ENCODE assay signal across 19 cellular contexts in genomic region chr13:35468195-35468594, GRCh38. TPM values are rescaled to one million over a fixed set of nuclear protein-coding genes. Genes with fewer than 3 reads are reported as not detected.
A peak's percentile ranks its signal among the peaks of the same experiment; 100 is the strongest.
DNase-seq lines count a peak whose midpoint lies in the region; ATAC-seq and TF ChIP-seq lines count a peak whose summit lies in the region.
"Had no signal": no experiment of that assay in that cellular context is flagged by ENCODE, and none has a peak within 500 bp of the region (broad histone marks: within the 10 kb centered on the region; RNA-seq: fewer than 3 reads in every experiment).

No MANE protein-coding gene starts in this region.

- no peak overlapping the region for H3K4me3 ChIP-seq in osteoblast (ENCODE audit: insufficient read depth, low read length)

- CTCF ChIA-PET in WTC11 (lab: Charles Lee) = no interaction called here

- DNase-seq in EL (peak; percentile 76), fibroblast of gingiva (ENCODE audit: low read depth) (peak; percentile 21), osteoblast (ENCODE audit: insufficient read length, low spot score, missing footprints) (peak; percentile 65), posterior cingulate gyrus (no peak), WTC11 (ENCODE audit: low spot score) (no peak)
- no peak for DNase-seq in activated CD4-positive, alpha-beta T cell treated with anti-CD3 and anti-CD28 coated beads for 48 hours
- DNase-seq: Calu3; CD4-positive, alpha-beta T cell; DMS79; KG1; NCI-H1048; NCI-H345; NCI-H69; PC-3 had no signal

- no peaks in the 10 kb centered on the region for H3K9me3 ChIP-seq in osteoblast (ENCODE audit: low read depth, low read length)

- no peak overlapping the region for H3K4me2 ChIP-seq in osteoblast (ENCODE audit: insufficient read depth, low read length)

- intact Hi-C loops in posterior cingulate gyrus (cut with DNase I) = no loop called here

- peaks cover 6% of the 10 kb centered on the region for H3K4me1 ChIP-seq in osteoblast (ENCODE audit: insufficient read depth, low read length)

- peaks cover 46% of the 10 kb centered on the region for H3K27me3 Mint-ChIP-seq in WTC11 (ENCODE audit: low read depth)

- no peaks in the 10 kb centered on the region for H4K20me1 ChIP-seq in osteoblast (ENCODE audit: insufficient read depth, low read length)

- ATAC-seq in SK-N-SH treated with all-trans-retinoic acid at 6 μM for 48 hours = peak; percentile 10; the same call in 2 of the 3 replicates
- ATAC-seq in WTC11 = no peak
- no peak for ATAC-seq in HG02588 (IDR thresholded peaks at IDR 0.05; ENCODE audit: unreplicated experiment)
- ATAC-seq: PC-3 had no signal

- H3K27ac ChIP-seq in osteoblast (ENCODE audit: low read depth, low read length) = no peak overlapping the region

- H2AFZ ChIP-seq in osteoblast (ENCODE audit: low read length) = peak overlapping the region; percentile 32

- peaks cover 14% of the 10 kb centered on the region for H3K79me2 ChIP-seq in osteoblast (ENCODE audit: insufficient read depth, low read length)

- no peaks in the 10 kb centered on the region for H3K9me3 Mint-ChIP-seq in WTC11

- no peaks in the 10 kb centered on the region for H3K36me3 Mint-ChIP-seq in WTC11

- no peak overlapping the region for H3K4me3 Mint-ChIP-seq in WTC11
- H3K4me3 Mint-ChIP-seq: B cell; CD4-positive, alpha-beta T cell had no signal

- H3K27ac Mint-ChIP-seq in WTC11 = no peak overlapping the region
- H3K27ac Mint-ChIP-seq: B cell; CD4-positive, alpha-beta T cell had no signal

- TF ChIP-seq CTCF in osteoblast (IDR thresholded peaks at IDR 0.05; ENCODE audit: extremely low read depth, low read depth, low read length) = no peak
- TF ChIP-seq CTCF in WTC11 (IDR thresholded peaks at IDR 0.05) = no peak

- H3K4me1 Mint-ChIP-seq in WTC11 = peaks cover 22% of the 10 kb centered on the region

- POLR2A ChIA-PET in WTC11 (lab: Charles Lee) = no interaction called here

- no peaks in the 10 kb centered on the region for H3K36me3 ChIP-seq in osteoblast (ENCODE audit: insufficient read depth, low read length)

- no peaks in the 10 kb centered on the region for H3K27me3 ChIP-seq in osteoblast (ENCODE audit: insufficient read depth, low read length)

TF ChIP-seq in SK-N-SH treated with all-trans-retinoic acid at 6 μM for 48 hours, 23 proteins besides CTCF, POLR2A, EP300 and RAD21 (continues in another document):
- no peak for TF ChIP-seq PATZ1 (CRISPR knock-in tag; IDR thresholded peaks at IDR 0.05; ENCODE audit: borderline replicate concordance)
- peak; percentile 95 for TF ChIP-seq ISL1 (CRISPR knock-in tag; IDR thresholded peaks at IDR 0.05)
- TF ChIP-seq TCF4 (CRISPR knock-in tag; IDR thresholded peaks at IDR 0.05; ENCODE audit: borderline replicate concordance) = 0 out of 2 replicates have a peak, but pooled peaks have one; percentile 28
- no peak for TF ChIP-seq ZFP3 (CRISPR knock-in tag; IDR thresholded peaks at IDR 0.05)
- 0 out of 2 replicates have a peak, but pooled peaks have one; percentile 16 for TF ChIP-seq ZNF8 (CRISPR knock-in tag; IDR thresholded peaks at IDR 0.05)
- TF ChIP-seq CSRNP3 (CRISPR knock-in tag; IDR thresholded peaks at IDR 0.05) = no peak
- 0 out of 2 replicates have a peak, but pooled peaks have one; percentile 22 for TF ChIP-seq GLIS3 (CRISPR knock-in tag; IDR thresholded peaks at IDR 0.05)
- TF ChIP-seq RARB (CRISPR knock-in tag; IDR thresholded peaks at IDR 0.05) = no peak
- no peak for TF ChIP-seq ZNF70 (CRISPR knock-in tag; IDR thresholded peaks at IDR 0.05)
- 0 out of 2 replicates have a peak, but pooled peaks have one; percentile 24 for TF ChIP-seq ESRRG (CRISPR knock-in tag; IDR thresholded peaks at IDR 0.05)

TF ChIP-seq in WTC11, 78 proteins besides CTCF, POLR2A, EP300 and RAD21:
- no peak for TF ChIP-seq SP1 (CRISPR knock-in tag; conservative IDR thresholded peaks at IDR 0.05)

RNA-seq across cellular contexts. Expression of gene MAB21L1, which starts 8.3 kb away (rescaled TPM):
- total RNA-seq in osteoblast (1.4 and 1.5 TPM in 2 replicates), WTC11 (2021) (0.07 to 0.30 TPM (median 0.15 TPM) in 3 replicates)
- total RNA-seq: A673; B cell; Calu3; CD4-positive, alpha-beta T cell; H1; PC-3 had no signal

Comparison
In these comparisons a context has a peak if more than half of its experiments do, and no peak if none do; other contexts are left out.
1. DNase-seq: peak in EL (single experiment), fibroblast of gingiva (single experiment) and osteoblast (single experiment); none in posterior cingulate gyrus (0 of 10), WTC11 (single experiment) and activated CD4-positive, alpha-beta T cell treated with anti-CD3 and anti-CD28 coated beads for 48 hours (single experiment).